Comparison of ENCODE assay signal across 11 cellular contexts in genomic region chr1:18373882-18374493, GRCh38.
DNase-seq lines count a peak whose midpoint lies in the region; ATAC-seq and TF ChIP-seq lines count a peak whose summit lies in the region.
"Had no signal": no experiment of that assay in that cellular context is flagged by ENCODE, and none has a peak within 500 bp of the region (broad histone marks: within the 10 kb centered on the region; RNA-seq: fewer than 3 reads in every experiment).

No MANE protein-coding gene starts in this region.

- H3K4me2 ChIP-seq in IMR-90 (ENCODE audit: low read depth, low read length) (no peak overlapping the region), neuronal stem cell (ENCODE audit: insufficient read depth, low read length, poor library complexity, severe bottlenecking) (no peak overlapping the region)

- TF ChIP-seq CTCF in IMR-90 (conservative IDR thresholded peaks at IDR 0.05; ENCODE audit: low read depth, low read length): no peak
- TF ChIP-seq CTCF in astrocyte of the spinal cord (IDR thresholded peaks at IDR 0.05; ENCODE audit: low read depth, low read length): peak; percentile 15

- no peak overlapping the region for H2BK5ac ChIP-seq in IMR-90 (ENCODE audit: low read depth, low read length, poor library complexity, severe bottlenecking)
- H2BK5ac ChIP-seq in neuronal stem cell (ENCODE audit: low read length): no peak overlapping the region

- H3K27me3 Mint-ChIP-seq in activated T-cell treated with anti-CD3 and anti-CD28 coated beads, Interleukin-2, amount 50 U/mL, for 4 hours (ENCODE audit: low read depth): peaks cover 18% of the 10 kb centered on the region
- H3K27me3 Mint-ChIP-seq: activated naive CD8-positive, alpha-beta T cell treated with anti-CD3 and anti-CD28 coated beads, Interleukin-2, amount 10 ng/mL, durations not matched to agents 7 days and 5 days had no signal

- no peak overlapping the region for H4K8ac ChIP-seq in IMR-90 (ENCODE audit: low read depth in 2 of 2, low read length in 2 of 2)
- no peak overlapping the region for H4K8ac ChIP-seq in neuronal stem cell (ENCODE audit: low read depth, low read length)

- H2AK9ac ChIP-seq in IMR-90 (replicated peaks; ENCODE audit: low read depth, low read length, poor library complexity): no peak overlapping the region

- H3K4me3 ChIP-seq in IMR-90 (ENCODE audit: insufficient read depth, low read depth, low read length): no peak overlapping the region
- H3K4me3 ChIP-seq in astrocyte of the spinal cord (ENCODE audit: low read depth, low read length): no peak overlapping the region
- H3K4me3 ChIP-seq in neuronal stem cell (ENCODE audit: low read length in 2 of 2): no peak overlapping the region

- no peak overlapping the region for H3K4ac ChIP-seq in IMR-90 (ENCODE audit: low read depth, low read length)
- no peak overlapping the region for H3K4ac ChIP-seq in neuronal stem cell (ENCODE audit: low read length)

- H2AFZ ChIP-seq in IMR-90 (replicated peaks; ENCODE audit: low read length, poor library complexity): peak overlapping the region; percentile 26
- no peak overlapping the region for H2AFZ ChIP-seq in neuronal stem cell (ENCODE audit: low read length)

- no peak overlapping the region for H3K27ac ChIP-seq in IMR-90 (ENCODE audit: insufficient read depth, low read length)
- no peak overlapping the region for H3K27ac ChIP-seq in neuronal stem cell (replicated peaks; ENCODE audit: low read length)

- 30% methylated on average over 6 of the region's 14 CpGs; no CpG with 5 or more reads in 1 of the 2 experiments for WGBS in IMR-90 (ENCODE audit: extremely low coverage in 2 of 2, insufficient read length in 1 of 2), 2 experiments
- WGBS in neuronal stem cell (ENCODE audit: extremely low coverage in 2 of 2, insufficient read length in 2 of 2, insufficient replicate concordance in 1 of 2), 2 donors: no CpG with 5 or more reads among the region's 14 CpGs

- no peak for TF ChIP-seq RAD21 in IMR-90 (IDR thresholded peaks at IDR 0.05; ENCODE audit: low read length)

- dilution Hi-C loops in IMR-90 (cut with HindIII; ENCODE audit: low sequenced_read_pairs, unreplicated experiment): no loop called here

- H3K14ac ChIP-seq in IMR-90 (replicated peaks; ENCODE audit: low read depth, low read length) (no peak overlapping the region), neuronal stem cell (ENCODE audit: low read length) (no peak overlapping the region)

- no peak overlapping the region for H4K91ac ChIP-seq in IMR-90 (ENCODE audit: insufficient read depth, low read depth, low read length)
- no peak overlapping the region for H4K91ac ChIP-seq in neuronal stem cell (ENCODE audit: low read depth, low read length, poor library complexity)

- POLR2A ChIA-PET in IMR-90 (lab: Charles Lee; ENCODE audit: unreplicated experiment): no interaction called here

- no peak overlapping the region for H3K23ac ChIP-seq in IMR-90 (ENCODE audit: low read depth, low read length)
- peak overlapping the region; percentile 40 for H3K23ac ChIP-seq in neuronal stem cell (ENCODE audit: low read depth, low read length, poor library complexity)

- H2AK5ac ChIP-seq in IMR-90 (ENCODE audit: low read depth, low read length) (no peak overlapping the region), neuronal stem cell (ENCODE audit: low read depth, low read length) (peak overlapping the region; percentile 16)

- CTCF ChIA-PET in IMR-90 (lab: Yijun Ruan, JAX): no interaction called here

- no peak for ATAC-seq in activated T-cell treated with anti-CD3 and anti-CD28 coated beads, Interleukin-2, amount 50 U/mL, for 4 hours
- ATAC-seq in IMR-90 (ENCODE audit: low read depth): no peak
- no peak for ATAC-seq in HG03135 (IDR thresholded peaks at IDR 0.05; ENCODE audit: unreplicated experiment)
- ATAC-seq in HG02884 (IDR thresholded peaks at IDR 0.05; ENCODE audit: unreplicated experiment): no peak
- ATAC-seq: left ventricle myocardium superior had no signal

- in situ Hi-C loops in IMR-90 (cut with MboI; ENCODE audit: low sequenced_read_pairs) (no loop called here), astrocyte of the spinal cord (cut with HindIII; ENCODE audit: low sequenced_read_pairs) (no loop called here)

- H2BK120ac ChIP-seq in IMR-90 (ENCODE audit: low read depth, low read length) (no peak overlapping the region), neuronal stem cell (ENCODE audit: low read depth, low read length) (no peak overlapping the region)

- H3K27me3 ChIP-seq in IMR-90 (ENCODE audit: control insufficient read depth, insufficient read depth, low read length) (no peaks in the 10 kb centered on the region), neuronal stem cell (ENCODE audit: control insufficient read depth in 3 of 3, insufficient read depth in 3 of 3, low read depth in 1 of 3, low read length in 3 of 3) (no peaks in the 10 kb centered on the region)

- TF ChIP-seq POLR2A in IMR-90 (IDR thresholded peaks at IDR 0.05; ENCODE audit: low read depth, low read length): no peak

- no peak overlapping the region for H2BK20ac ChIP-seq in IMR-90 (ENCODE audit: low read depth, low read length)

- H2BK15ac ChIP-seq in IMR-90 (ENCODE audit: low read depth, low read length): no peak overlapping the region
- no peak overlapping the region for H2BK15ac ChIP-seq in neuronal stem cell (ENCODE audit: low read length)

- H3K18ac ChIP-seq in IMR-90 (ENCODE audit: low read depth, low read length) (no peak overlapping the region), neuronal stem cell (ENCODE audit: low read length) (peak overlapping the region; percentile 61)

- H3K4me1 ChIP-seq in IMR-90 (ENCODE audit: control insufficient read depth, insufficient read depth, low read length) (no peaks in the 10 kb centered on the region), neuronal stem cell (ENCODE audit: control insufficient read depth in 2 of 2, insufficient read depth in 1 of 2, low read depth in 1 of 2, low read length in 2 of 2) (no peaks in the 10 kb centered on the region)

- no peak overlapping the region for H2BK12ac ChIP-seq in neuronal stem cell (ENCODE audit: low read length)

- H3K79me1 ChIP-seq in IMR-90 (ENCODE audit: low read depth in 1 of 2, low read length in 2 of 2) (no peaks in the 10 kb centered on the region), neuronal stem cell (ENCODE audit: low read depth, low read length) (no peaks in the 10 kb centered on the region)

- no peak overlapping the region for H4K5ac ChIP-seq in IMR-90 (ENCODE audit: low read depth, low read length)

- H4K20me1 ChIP-seq in IMR-90 (ENCODE audit: insufficient read depth, low read length): no peaks in the 10 kb centered on the region

- H3K4me3 Mint-ChIP-seq in activated T-cell treated with anti-CD3 and anti-CD28 coated beads, Interleukin-2, amount 50 U/mL, for 4 hours: no peak overlapping the region
- H3K4me3 Mint-ChIP-seq: activated naive CD8-positive, alpha-beta T cell treated with anti-CD3 and anti-CD28 coated beads, Interleukin-2, amount 10 ng/mL, durations not matched to agents 7 days and 5 days had no signal

- intact Hi-C loops in IMR-90 (cut with micrococcal nuclease): no loop called here

- no peaks in the 10 kb centered on the region for H3K4me1 Mint-ChIP-seq in activated T-cell treated with anti-CD3 and anti-CD28 coated beads, Interleukin-2, amount 50 U/mL, for 4 hours (ENCODE audit: low read depth)
- H3K4me1 Mint-ChIP-seq: activated naive CD8-positive, alpha-beta T cell treated with anti-CD3 and anti-CD28 coated beads, Interleukin-2, amount 10 ng/mL, durations not matched to agents 7 days and 5 days had no signal

- no TSS peak for BruUV-seq in IMR-90 (replicated peaks; lab: Mats Ljungman, UMichigan)

- H3K36me3 Mint-ChIP-seq in activated T-cell treated with anti-CD3 and anti-CD28 coated beads, Interleukin-2, amount 50 U/mL, for 4 hours (ENCODE audit: insufficient read depth): no peaks in the 10 kb centered on the region
- H3K36me3 Mint-ChIP-seq: activated naive CD8-positive, alpha-beta T cell treated with anti-CD3 and anti-CD28 coated beads, Interleukin-2, amount 10 ng/mL, durations not matched to agents 7 days and 5 days had no signal

- H3K9me3 ChIP-seq in IMR-90 (ENCODE audit: control insufficient read depth, insufficient read depth, low read length) (peaks cover 58% of the 10 kb centered on the region), neuronal stem cell (replicated peaks in 1 of 2; ENCODE audit: control insufficient read depth in 2 of 2, insufficient read depth in 1 of 2, low read depth in 1 of 2, low read length in 2 of 2) (no peaks in the 10 kb centered on the region)

- H3K56ac ChIP-seq in IMR-90 (ENCODE audit: extremely low read depth, insufficient read depth, low read length): no peak overlapping the region

- H3K9ac ChIP-seq in IMR-90 (ENCODE audit: low read depth, low read length) (no peak overlapping the region), neuronal stem cell (ENCODE audit: low read depth, low read length, poor library complexity) (no peak overlapping the region)

- no peaks in the 10 kb centered on the region for H3K9me1 ChIP-seq in IMR-90 (ENCODE audit: insufficient read depth, low read length)

- DNase-seq in activated T-cell treated with anti-CD3 and anti-CD28 coated beads, Interleukin-2, amount 50 U/mL, for 48 hours: peak; percentile 17 to 22
- DNase-seq in activated T-cell treated with anti-CD3 and anti-CD28 coated beads, Interleukin-2, amount 50 U/mL, for 4 hours: no peak
- DNase-seq in IMR-90 (no peak), astrocyte of the spinal cord (ENCODE audit: low read depth, low spot score) (no peak), neuronal stem cell (ENCODE audit: low spot score) (peak; percentile 52)
- no peak for DNase-seq in stimulated activated CD4-positive, alpha-beta T cell treated with anti-CD3 and anti-CD28 coated beads, Interleukin-4, amount 100 ng/mL, for 24 hours
- DNase-seq: activated naive CD8-positive, alpha-beta T cell treated with anti-CD3 and anti-CD28 coated beads, Interleukin-2, amount 10 ng/mL, durations not matched to agents 7 days and 5 days; left ventricle myocardium superior; NCI-H187 had no signal

- no peaks in the 10 kb centered on the region for H3K36me3 ChIP-seq in IMR-90 (ENCODE audit: control insufficient read depth, insufficient read depth, low read length)
- no peaks in the 10 kb centered on the region for H3K36me3 ChIP-seq in neuronal stem cell (replicated peaks in 1 of 2; ENCODE audit: control insufficient read depth in 2 of 2, insufficient read depth in 2 of 2, low read length in 2 of 2)

- peaks cover 6% of the 10 kb centered on the region for H3K9me3 Mint-ChIP-seq in activated T-cell treated with anti-CD3 and anti-CD28 coated beads, Interleukin-2, amount 50 U/mL, for 4 hours

TF ChIP-seq in IMR-90, 13 proteins besides CTCF, POLR2A, EP300 and RAD21 (continues in another document):
- TF ChIP-seq MXI1 (IDR thresholded peaks at IDR 0.05; ENCODE audit: borderline replicate concordance, low read depth, low read length): no peak
- TF ChIP-seq CHD1 (IDR thresholded peaks at IDR 0.05; ENCODE audit: low read depth, low read length): no peak
- no peak for TF ChIP-seq NFE2L2 (IDR thresholded peaks at IDR 0.05; ENCODE audit: low read depth, low read length)
- TF ChIP-seq MAZ (IDR thresholded peaks at IDR 0.05; ENCODE audit: borderline replicate concordance, low read depth, low read length): no peak
- no peak for TF ChIP-seq CEBPB (IDR thresholded peaks at IDR 0.05; ENCODE audit: low read depth, low read length)

Comparison
In these comparisons a context has a peak if more than half of its experiments do, and no peak if none do; other contexts are left out.
1. DNase-seq: peak in activated T-cell treated with anti-CD3 and anti-CD28 coated beads, Interleukin-2, amount 50 U/mL, for 48 hours (2 of 2) and neuronal stem cell (single experiment); none in activated T-cell treated with anti-CD3 and anti-CD28 coated beads, Interleukin-2, amount 50 U/mL, for 4 hours (single experiment), IMR-90 (single experiment), astrocyte of the spinal cord (single experiment) and stimulated activated CD4-positive, alpha-beta T cell treated with anti-CD3 and anti-CD28 coated beads, Interleukin-4, amount 100 ng/mL, for 24 hours (single experiment).